ENCODE assay signal across 16 cellular contexts in genomic region chr11:103396237-103396636, GRCh38.
DNase-seq lines count a peak whose midpoint lies in the region; ATAC-seq, FAIRE-seq and TF ChIP-seq lines count a peak whose summit lies in the region.
"Had no signal": no experiment of that assay in that cellular context is flagged by ENCODE, and none has a peak within 500 bp of the region (broad histone marks: within the 10 kb centered on the region; RNA-seq: fewer than 3 reads in every experiment).

No MANE protein-coding gene starts in this region.

- no peaks in the 10 kb centered on the region for H3K4me1 Mint-ChIP-seq in CD14-positive monocyte
- H3K4me1 Mint-ChIP-seq: CD4-positive, alpha-beta memory T cell had no signal

- H3K9ac ChIP-seq in endothelial cell of umbilical vein (replicated peaks; ENCODE audit: extremely low read depth, insufficient read depth, low read length), result no peak overlapping the region

- no TSS peak for BruUV-seq in endothelial cell of umbilical vein (replicated peaks; lab: Mats Ljungman, UMichigan)

- CTCF ChIA-PET in endothelial cell of umbilical vein (lab: Charles Lee), result interaction anchor here (0.8 to 1.7 kb wide), 2 partner anchors 22 to 71 kb away, joined by 3 to 4 read pairs; no protein-coding TSS in a partner anchor

- FAIRE-seq in endothelial cell of umbilical vein (lab: Jason Lieb, UNC) (no peak), frontal cortex (lab: Jason Lieb, UNC) (no peak)
- FAIRE-seq: G401.6, H54 had no signal

- POLR2A ChIA-PET in endothelial cell of umbilical vein (lab: Charles Lee), result no interaction called here

- no peak overlapping the region for H3K4me3 Mint-ChIP-seq in CD14-positive monocyte
- H3K4me3 Mint-ChIP-seq: CD4-positive, alpha-beta memory T cell had no signal

- no peaks in the 10 kb centered on the region for H3K9me1 ChIP-seq in endothelial cell of umbilical vein (replicated peaks; ENCODE audit: control insufficient read depth, extremely low read depth, insufficient read depth, low read length)

- intact Hi-C loops in endothelial cell of umbilical vein (cut with micrococcal nuclease), result no loop called here
- intact Hi-C loops in CD14-positive monocyte (cut with micrococcal nuclease), result no loop called here
- intact Hi-C loops in heart right ventricle (cut with DNase I), result no loop called here

- H2AFZ ChIP-seq in endothelial cell of umbilical vein (ENCODE audit: low read depth, low read length), result no peak overlapping the region

- no peaks in the 10 kb centered on the region for H3K36me3 ChIP-seq in endothelial cell of umbilical vein (ENCODE audit: control insufficient read depth in 2 of 2, extremely low read depth in 1 of 2, insufficient read depth in 2 of 2, low read length in 2 of 2)
- peaks cover 0 to 22% (median 0%) of the 10 kb centered on the region in 9 donors for H3K36me3 ChIP-seq in heart right ventricle
- H3K36me3 ChIP-seq: BE2C had no signal

- WGBS in heart right ventricle, 2 donors, result 94 to 96% methylated on average over 2 of the region's 2 CpGs

- H3K4me3 ChIP-seq in endothelial cell of umbilical vein (replicated peaks in 1 of 3; ENCODE audit: insufficient read depth in 1 of 3, low read depth in 1 of 3, low read length in 3 of 3), result no peak overlapping the region
- no peak overlapping the region for H3K4me3 ChIP-seq in heart right ventricle
- H3K4me3 ChIP-seq: MG63 had no signal

- peaks cover 3 to 24% (median 16%) of the 10 kb centered on the region in 7 donors for H3K9me3 Mint-ChIP-seq in CD14-positive monocyte

- ATAC-seq in heart right ventricle, result no peak

- H3K4me2 ChIP-seq in endothelial cell of umbilical vein (ENCODE audit: insufficient read depth, low read length), result no peak overlapping the region

- TF ChIP-seq POLR2A in endothelial cell of umbilical vein (IDR thresholded peaks at IDR 0.05; ENCODE audit: low read depth, low read length), result no peak

- no peak overlapping the region for H3K27ac Mint-ChIP-seq in CD14-positive monocyte
- H3K27ac Mint-ChIP-seq: CD4-positive, alpha-beta memory T cell had no signal

- no peaks in the 10 kb centered on the region for H4K20me1 ChIP-seq in endothelial cell of umbilical vein (replicated peaks; ENCODE audit: control insufficient read depth, extremely low read depth, insufficient read depth, low read length)

- DNase-seq in ELR (ENCODE audit: low read depth) (peak; percentile 56), M059J (ENCODE audit: low read depth) (peak; percentile 84), endothelial cell of umbilical vein (ENCODE audit: low read depth, low spot score) (no peak), renal cortical epithelial cell (ENCODE audit: low read depth) (peak; percentile 75), CD14-positive monocyte (ENCODE audit: low spot score) (no peak), heart right ventricle (no peak), frontal cortex (ENCODE audit: low spot score in 2 of 2) (no peak)
- DNase-seq: BE2C; CD4-positive, alpha-beta memory T cell; DMS79; MG63; NCI-H1092; NCI-H146; NCI-H524 had no signal

- H3K27me3 ChIP-seq in endothelial cell of umbilical vein (ENCODE audit: control insufficient read depth in 2 of 2, insufficient read depth in 2 of 2, low read length in 2 of 2) (no peaks in the 10 kb centered on the region), heart right ventricle (no peaks in the 10 kb centered on the region)
- H3K27me3 ChIP-seq: BE2C, MG63 had no signal

- H3K4me1 ChIP-seq in endothelial cell of umbilical vein (ENCODE audit: control insufficient read depth, extremely low read depth, insufficient read depth, low read length), result peaks cover 8% of the 10 kb centered on the region
- no peaks in the 10 kb centered on the region for H3K4me1 ChIP-seq in heart right ventricle
- H3K4me1 ChIP-seq: BE2C had no signal

- H3K9me3 ChIP-seq in endothelial cell of umbilical vein (replicated peaks; ENCODE audit: control insufficient read depth, insufficient read depth, low read length), result no peaks in the 10 kb centered on the region
- H3K9me3 ChIP-seq in heart right ventricle, result peaks cover 0 to 9% (median 0%) of the 10 kb centered on the region in 11 donors
- H3K9me3 ChIP-seq: BE2C had no signal

- no peak for TF ChIP-seq CTCF in endothelial cell of umbilical vein (IDR thresholded peaks at IDR 0.05; ENCODE audit: extremely low read depth in 1 of 2, insufficient read depth in 1 of 2, low read depth in 1 of 2, low read length in 2 of 2)
- TF ChIP-seq CTCF in CD14-positive monocyte (IDR thresholded peaks at IDR 0.05), result no peak
- TF ChIP-seq CTCF in heart right ventricle (IDR thresholded peaks at IDR 0.05), result no peak

- no peaks in the 10 kb centered on the region for H3K27me3 Mint-ChIP-seq in CD14-positive monocyte (ENCODE audit: low read depth in 3 of 3)
- H3K27me3 Mint-ChIP-seq: CD4-positive, alpha-beta memory T cell had no signal

- H3K27ac ChIP-seq in endothelial cell of umbilical vein (ENCODE audit: insufficient read depth, low read depth, low read length) (peak overlapping the region; percentile 32), heart right ventricle (no peak overlapping the region)

- H3K79me2 ChIP-seq in endothelial cell of umbilical vein (ENCODE audit: control insufficient read depth, insufficient read depth, low read length), result no peaks in the 10 kb centered on the region

- dilution Hi-C loops in endothelial cell of umbilical vein (cut with MboI; ENCODE audit: extremely low pct_ligation_motif_present, low sequenced_read_pairs), result no loop called here

- H3K36me3 Mint-ChIP-seq in CD14-positive monocyte, result no peaks in the 10 kb centered on the region

TF ChIP-seq in endothelial cell of umbilical vein, 7 proteins besides CTCF, POLR2A, EP300 and RAD21:
- TF ChIP-seq POLR2AphosphoS5 (IDR thresholded peaks at IDR 0.05; ENCODE audit: insufficient read depth, low read depth, low read length), result no peak
- no peak for TF ChIP-seq EZH2 (IDR thresholded peaks at IDR 0.05; ENCODE audit: borderline replicate concordance, low read depth, low read length, severe bottlenecking)
- no peak for TF ChIP-seq JUN (IDR thresholded peaks at IDR 0.05; ENCODE audit: borderline replicate concordance, insufficient read depth, insufficient read length, low read depth)
- TF ChIP-seq FOS (IDR thresholded peaks at IDR 0.05; ENCODE audit: borderline replicate concordance, insufficient read depth, low read length), result no peak
- no peak for TF ChIP-seq MYC (IDR thresholded peaks at IDR 0.05; ENCODE audit: low read depth, low read length)
- TF ChIP-seq MAX (IDR thresholded peaks at IDR 0.05; ENCODE audit: insufficient read depth, insufficient read length), result no peak
- TF ChIP-seq GATA2 (IDR thresholded peaks at IDR 0.05; ENCODE audit: insufficient read depth, insufficient read length, low read depth, low read length), result no peak

Comparison
In these comparisons a context has a peak if more than half of its experiments do, and no peak if none do; other contexts are left out.
1. DNase-seq: peak in ELR (single experiment), M059J (single experiment) and renal cortical epithelial cell (single experiment); none in endothelial cell of umbilical vein (single experiment), CD14-positive monocyte (single experiment), heart right ventricle (0 of 2) and frontal cortex (0 of 2).